ENCODE assay signal across 22 cellular contexts in genomic region chr3:40752492-40752891, GRCh38.
"Had no signal": no experiment of that assay in that cellular context is flagged by ENCODE, and none has a peak within 500 bp of the region (broad histone marks: within the 10 kb centered on the region; RNA-seq: fewer than 3 reads in every experiment).

No MANE protein-coding gene starts in this region.

- H3K36me3 ChIP-seq: gastroesophageal sphincter, heart left ventricle, left lung, lower lobe of right lung had no signal

- H3K27ac ChIP-seq: coronary artery, epithelial cell of prostate, foreskin keratinocyte, gastroesophageal sphincter, heart left ventricle, hepatocyte, left lung, lower lobe of right lung had no signal

- H2AFZ ChIP-seq: hepatocyte had no signal

- H3K36me3 Mint-ChIP-seq: immature natural killer cell, mesothelial cell of epicardium had no signal

- H3K4me1 ChIP-seq: foreskin keratinocyte, gastroesophageal sphincter, heart left ventricle, left lung, lower lobe of right lung had no signal

- H3K79me2 ChIP-seq: hepatocyte had no signal

- H3K9me3 Mint-ChIP-seq: endodermal cell, mesothelial cell of epicardium had no signal

- ATAC-seq: effector memory CD8-positive, alpha-beta T cell; esophagus mucosa; foreskin keratinocyte; gastroesophageal sphincter; heart left ventricle; left cardiac atrium; left lung; left ventricle myocardium superior; lower lobe of right lung had no signal

- H3K27ac Mint-ChIP-seq: effector memory CD8-positive, alpha-beta T cell; endodermal cell; immature natural killer cell; mesothelial cell of epicardium had no signal

- H3K4me3 Mint-ChIP-seq: effector memory CD8-positive, alpha-beta T cell; endodermal cell; immature natural killer cell; mesothelial cell of epicardium had no signal

- H3K4me3 ChIP-seq: coronary artery, dorsolateral prefrontal cortex, gastroesophageal sphincter, heart left ventricle, hepatocyte, left lung, lower lobe of right lung, mucosa of descending colon had no signal

- DNase-seq: dermis blood vessel endothelial cell; dorsolateral prefrontal cortex; effector CD8-positive, alpha-beta T cell; effector memory CD8-positive, alpha-beta T cell; endodermal cell; erythroblast; foreskin keratinocyte; heart left ventricle; hypothalamus; immature natural killer cell; left cardiac atrium; left lung; left ventricle myocardium superior; lower lobe of right lung; mesenchymal stem cell; mucosa of descending colon had no signal

- H3K4me2 ChIP-seq: hepatocyte had no signal

- H3K4me1 Mint-ChIP-seq: endodermal cell, immature natural killer cell had no signal

- H3K27me3 ChIP-seq: dorsolateral prefrontal cortex, gastroesophageal sphincter, heart left ventricle, hepatocyte, left lung had no signal

- H3K9me3 ChIP-seq: gastroesophageal sphincter, heart left ventricle, left lung, lower lobe of right lung, mucosa of descending colon had no signal
